In genomic region chr13:113460599-113460998, GRCh38 we compare ENCODE assay signal across 29 cellular contexts.
"Had no signal": no experiment of that assay in that cellular context is flagged by ENCODE, and none has a peak within 500 bp of the region (broad histone marks: within the 10 kb centered on the region; RNA-seq: fewer than 3 reads in every experiment).

No MANE protein-coding gene starts in this region.

- H3K4me3 Mint-ChIP-seq: activated CD8-positive, alpha-beta T cell treated with anti-CD3 and anti-CD28 coated beads, Interleukin-2, amount 10 ng/mL, durations not matched to agents 7 days and 5 days; activated naive CD4-positive, alpha-beta T cell treated with anti-CD3 and anti-CD28 coated beads, Interleukin-2, amount 50 U/mL, for 24 hours; activated T-helper 1 cell treated with anti-CD3 and anti-CD28 coated beads, Interleukin-12 subunit alpha, Interleukin-12 subunit beta, Interleukin-2, Interleukin-4 antibody, amounts not matched to agents 30 ng/mL and 10 ng/mL and 1 ng/mL, durations not matched to agents 14 hours and 24 hours and 36 hours; T-helper 17 cell; WTC11 had no signal

- H3K4me3 ChIP-seq: ascending aorta, body of pancreas, K562 had no signal

- H3K9me3 ChIP-seq: ascending aorta, body of pancreas had no signal

- H3K27ac Mint-ChIP-seq: activated CD8-positive, alpha-beta T cell treated with anti-CD3 and anti-CD28 coated beads, Interleukin-2, amount 10 ng/mL, durations not matched to agents 7 days and 5 days; activated naive CD4-positive, alpha-beta T cell treated with anti-CD3 and anti-CD28 coated beads, Interleukin-2, amount 50 U/mL, for 24 hours; activated T-helper 1 cell treated with anti-CD3 and anti-CD28 coated beads, Interleukin-12 subunit alpha, Interleukin-12 subunit beta, Interleukin-2, Interleukin-4 antibody, amounts not matched to agents 30 ng/mL and 10 ng/mL and 1 ng/mL, durations not matched to agents 14 hours and 24 hours and 36 hours; T-helper 17 cell; WTC11 had no signal

- ATAC-seq: activated CD8-positive, alpha-beta T cell treated with anti-CD3 and anti-CD28 coated beads, Interleukin-2, amount 10 ng/mL, durations not matched to agents 7 days and 5 days; body of pancreas; K562; Panc1; T-helper 17 cell; WTC11 had no signal

- H3K36me3 Mint-ChIP-seq: activated naive CD4-positive, alpha-beta T cell treated with anti-CD3 and anti-CD28 coated beads, Interleukin-2, amount 50 U/mL, for 24 hours had no signal

- DNase-seq: activated CD4-positive, alpha-beta T cell treated with anti-CD3 and anti-CD28 coated beads for 48 hours; activated CD4-positive, alpha-beta T cell treated with anti-CD3 and anti-CD28 coated beads, Interleukin-2, amount 50 U/mL, for 4 hours; activated CD4-positive, CD25-positive, alpha-beta regulatory T cell treated with anti-CD3 and anti-CD28 coated beads, Interleukin-2, amount 50 U/mL, for 72 hours; activated CD8-positive, alpha-beta memory T cell treated with anti-CD3 and anti-CD28 coated beads, Interleukin-2, amount 50 U/mL, for 48 hours; activated CD8-positive, alpha-beta T cell treated with anti-CD3 and anti-CD28 coated beads, Interleukin-2, amount 10 ng/mL, durations not matched to agents 7 days and 5 days; activated effector memory CD4-positive, alpha-beta T cell treated with Interleukin-2 at 50 U/mL for 16 hours; activated naive CD4-positive, alpha-beta T cell; activated T-cell treated with anti-CD3 and anti-CD28 coated beads, Interleukin-2, amount 50 U/mL, for 1 hour; body of pancreas; Karpas-422; MM.1S; NCI-H1105 treated with DMSO at 0.1 percent for 48 hours; NCI-H1436 treated with DMSO at 0.1 percent for 48 hours; NCI-H187; NCI-H2081; NCI-H510A treated with DMSO at 0.1 percent for 48 hours; NCI-H69; NK-92 treated with Interleukin-12 subunit alpha and Interleukin-12 subunit beta, amount 100 ng/mL, for 24 hours; OCI-M1; SHP77 treated with DMSO at 0.1 percent for 48 hours; T-helper 17 cell; T-helper 9 cell had no signal

- H3K9me3 Mint-ChIP-seq: activated naive CD4-positive, alpha-beta T cell treated with anti-CD3 and anti-CD28 coated beads, Interleukin-2, amount 50 U/mL, for 24 hours; activated T-helper 1 cell treated with anti-CD3 and anti-CD28 coated beads, Interleukin-12 subunit alpha, Interleukin-12 subunit beta, Interleukin-2, Interleukin-4 antibody, amounts not matched to agents 30 ng/mL and 10 ng/mL and 1 ng/mL, durations not matched to agents 14 hours and 24 hours and 36 hours; WTC11 had no signal

- H3K27me3 ChIP-seq: ascending aorta, body of pancreas had no signal

- H3K4me1 Mint-ChIP-seq: activated naive CD4-positive, alpha-beta T cell treated with anti-CD3 and anti-CD28 coated beads, Interleukin-2, amount 50 U/mL, for 24 hours; WTC11 had no signal

- H3K27ac ChIP-seq: ascending aorta, body of pancreas, RWPE1 had no signal

- H3K27me3 Mint-ChIP-seq: activated naive CD4-positive, alpha-beta T cell treated with anti-CD3 and anti-CD28 coated beads, Interleukin-2, amount 50 U/mL, for 24 hours; T-helper 17 cell had no signal

- H3K4me1 ChIP-seq: ascending aorta, body of pancreas had no signal
